Comparison of ENCODE assay signal across 23 cellular contexts in the genomic region with DNA sequence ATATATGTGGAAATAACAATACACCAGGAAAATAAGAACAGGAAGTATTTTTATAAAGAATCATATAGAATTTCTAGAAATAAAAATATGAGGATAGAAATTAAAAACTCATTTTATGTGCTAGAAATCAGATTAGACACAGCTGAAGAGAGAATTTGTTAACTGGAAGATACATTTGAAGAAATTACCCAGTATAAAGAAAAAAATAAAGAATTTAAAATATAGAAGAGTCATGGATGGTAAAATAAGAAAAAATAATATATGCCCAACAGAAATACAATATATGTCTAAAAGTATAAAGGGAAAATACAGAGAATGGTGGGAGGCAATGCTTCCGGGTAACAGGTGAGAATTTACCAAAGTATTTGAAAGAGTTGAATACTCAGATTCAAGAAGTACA.
DNase-seq lines count a peak whose midpoint lies in the region; ATAC-seq, FAIRE-seq and TF ChIP-seq lines count a peak whose summit lies in the region.
"Had no signal": no experiment of that assay in that cellular context is flagged by ENCODE, and none has a peak within 500 bp of the region (broad histone marks: within the 10 kb centered on the region; RNA-seq: fewer than 3 reads in every experiment).

No MANE protein-coding gene starts in this region.

- no peaks in the 10 kb centered on the region for H3K27me3 ChIP-seq in SK-N-SH (ENCODE audit: insufficient read depth)
- H3K27me3 ChIP-seq in iPS-20b (ENCODE audit: insufficient read depth, low read length), result no peaks in the 10 kb centered on the region
- H3K27me3 ChIP-seq: BE2C; BLaER1 treated with 17β-estradiol and CSF1 and Interleukin-3, amounts not matched to agents 10 nM and 100 nM had no signal

- POLR2A ChIA-PET in SK-N-SH (lab: Yijun Ruan, JAX), result no interaction called here

- H3K4me3 ChIP-seq in SK-N-SH (ENCODE audit: low read depth in 2 of 2, low read length in 1 of 2) (no peak overlapping the region), iPS-20b (ENCODE audit: low read length) (peak overlapping the region; percentile 11; the same call in 1 of the 2 replicates)
- H3K4me3 ChIP-seq: A549; BLaER1 treated with 17β-estradiol and CSF1 and Interleukin-3, amounts not matched to agents 10 nM and 100 nM; HAP-1 had no signal

- no peak for TF ChIP-seq CTCF in SK-N-SH (IDR thresholded peaks at IDR 0.05)

- peak; percentile 34 for FAIRE-seq in TTC549 (lab: Jason Lieb, UNC)
- FAIRE-seq: A549, D721Med, GM12892, H54 had no signal

- no peak for TF ChIP-seq EP300 in SK-N-SH (IDR thresholded peaks at IDR 0.05; ENCODE audit: borderline replicate concordance in 1 of 2, low read depth in 1 of 2, low read length in 1 of 2)

- 24% methylated on average over 1 of the region's 1 CpG for WGBS in SK-N-SH (ENCODE audit: low lambda C conversion rate)

- H3K4me2 ChIP-seq in SK-N-SH, result no peak overlapping the region
- H3K4me2 ChIP-seq: A549; BLaER1 treated with 17β-estradiol and CSF1 and Interleukin-3, amounts not matched to agents 10 nM and 100 nM had no signal

- no peak for TF ChIP-seq RAD21 in SK-N-SH (IDR thresholded peaks at IDR 0.05; ENCODE audit: low read length)

- no peaks in the 10 kb centered on the region for H3K4me1 ChIP-seq in SK-N-SH (ENCODE audit: control insufficient read depth in 1 of 2, insufficient read depth in 2 of 2, low read depth in 1 of 2, low read length in 1 of 2)
- no peaks in the 10 kb centered on the region for H3K4me1 ChIP-seq in iPS-20b (ENCODE audit: insufficient read depth, low read length)
- H3K4me1 ChIP-seq: A549; BE2C; BLaER1 treated with 17β-estradiol and CSF1 and Interleukin-3, amounts not matched to agents 10 nM and 100 nM; HAP-1 had no signal

- DNase-seq in DMS 273 (lab: John Stamatoyannopoulos, UW; ENCODE audit: unreplicated experiment) (peak; percentile 1), DMS 273 treated with DMSO at 0.1 percent for 48 hours (lab: John Stamatoyannopoulos, UW) (no peak), SK-N-SH (no peak), NCI-H2029 treated with DMSO at 0.1 percent for 48 hours (lab: John Stamatoyannopoulos, UW) (no peak)
- DNase-seq: ACHN; AML-193; BE2C; CD4-positive, alpha-beta T cell; CD8-positive, alpha-beta memory T cell; DMS153; DMS79 treated with DMSO at 0.1 percent for 48 hours; GOT3 had no signal

- H2AFZ ChIP-seq in SK-N-SH (ENCODE audit: low read depth), result no peak overlapping the region

- H3K27ac ChIP-seq in SK-N-SH (ENCODE audit: low read depth in 2 of 2, low read length in 1 of 2) (no peak overlapping the region), iPS-20b (ENCODE audit: low read length) (no peak overlapping the region)
- H3K27ac ChIP-seq: 22Rv1; A549; BLaER1 treated with 17β-estradiol and CSF1 and Interleukin-3, amounts not matched to agents 10 nM and 100 nM had no signal

- no peaks in the 10 kb centered on the region for H3K36me3 ChIP-seq in SK-N-SH (replicated peaks in 1 of 2; ENCODE audit: control insufficient read depth in 1 of 2, insufficient read depth in 2 of 2, low read length in 1 of 2)
- H3K36me3 ChIP-seq in iPS-20b (ENCODE audit: insufficient read depth, low read depth, low read length), result no peaks in the 10 kb centered on the region
- H3K36me3 ChIP-seq: BE2C; BLaER1 treated with 17β-estradiol and CSF1 and Interleukin-3, amounts not matched to agents 10 nM and 100 nM; HAP-1 had no signal

- no peaks in the 10 kb centered on the region for H3F3A ChIP-seq in SK-N-SH (replicated peaks; ENCODE audit: insufficient read depth)

- H3K79me2 ChIP-seq in SK-N-SH (ENCODE audit: insufficient read depth), result no peaks in the 10 kb centered on the region

- H3K9ac ChIP-seq in SK-N-SH, result no peak overlapping the region
- no peak overlapping the region for H3K9ac ChIP-seq in iPS-20b (ENCODE audit: low read depth, low read length)
- H3K9ac ChIP-seq: BLaER1 treated with 17β-estradiol and CSF1 and Interleukin-3, amounts not matched to agents 10 nM and 100 nM had no signal

- H3K9me2 ChIP-seq in SK-N-SH, result no peaks in the 10 kb centered on the region

- CTCF ChIA-PET in SK-N-SH (lab: Yijun Ruan, JAX), result interaction anchor here (0.5 kb wide), 1 partner anchor 46 kb away, joined by 3 read pairs; no protein-coding TSS in a partner anchor

- H3K9me3 ChIP-seq in SK-N-SH (peaks cover 19% of the 10 kb centered on the region), iPS-20b (ENCODE audit: insufficient read depth, low read depth, low read length) (peaks cover 41% of the 10 kb centered on the region)
- H3K9me3 ChIP-seq: BE2C, HAP-1 had no signal

- ATAC-seq in SK-N-SH treated with all-trans-retinoic acid at 6 μM for 48 hours, result no peak
- ATAC-seq in HG02840 (IDR thresholded peaks at IDR 0.05; ENCODE audit: low FRiP score, unreplicated experiment), result no peak
- ATAC-seq: A549 had no signal

- no peaks in the 10 kb centered on the region for H4K20me1 ChIP-seq in SK-N-SH (ENCODE audit: insufficient read depth)
- H4K20me1 ChIP-seq: BLaER1 treated with 17β-estradiol and CSF1 and Interleukin-3, amounts not matched to agents 10 nM and 100 nM had no signal

TF ChIP-seq in SK-N-SH treated with all-trans-retinoic acid at 6 μM for 48 hours, 23 proteins besides CTCF, POLR2A, EP300 and RAD21 (continues in another document):
- no peak for TF ChIP-seq GLIS3 (CRISPR knock-in tag; IDR thresholded peaks at IDR 0.05)
- TF ChIP-seq ZNF8 (CRISPR knock-in tag; IDR thresholded peaks at IDR 0.05), result no peak
- TF ChIP-seq RARB (CRISPR knock-in tag; IDR thresholded peaks at IDR 0.05), result no peak
- no peak for TF ChIP-seq CSRNP3 (CRISPR knock-in tag; IDR thresholded peaks at IDR 0.05)

TF ChIP-seq in SK-N-SH, 30 proteins besides CTCF, POLR2A, EP300 and RAD21:
- TF ChIP-seq, protein P1, sequence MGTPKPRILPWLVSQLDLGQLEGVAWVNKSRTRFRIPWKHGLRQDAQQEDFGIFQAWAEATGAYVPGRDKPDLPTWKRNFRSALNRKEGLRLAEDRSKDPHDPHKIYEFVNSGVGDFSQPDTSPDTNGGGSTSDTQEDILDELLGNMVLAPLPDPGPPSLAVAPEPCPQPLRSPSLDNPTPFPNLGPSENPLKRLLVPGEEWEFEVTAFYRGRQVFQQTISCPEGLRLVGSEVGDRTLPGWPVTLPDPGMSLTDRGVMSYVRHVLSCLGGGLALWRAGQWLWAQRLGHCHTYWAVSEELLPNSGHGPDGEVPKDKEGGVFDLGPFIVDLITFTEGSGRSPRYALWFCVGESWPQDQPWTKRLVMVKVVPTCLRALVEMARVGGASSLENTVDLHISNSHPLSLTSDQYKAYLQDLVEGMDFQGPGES (IDR thresholded peaks at IDR 0.05; ENCODE audit: low read depth, low read length), result no peak
- no peak for TF ChIP-seq GATA2 (CRISPR knock-in tag; IDR thresholded peaks at IDR 0.05)
- TF ChIP-seq, protein P2, sequence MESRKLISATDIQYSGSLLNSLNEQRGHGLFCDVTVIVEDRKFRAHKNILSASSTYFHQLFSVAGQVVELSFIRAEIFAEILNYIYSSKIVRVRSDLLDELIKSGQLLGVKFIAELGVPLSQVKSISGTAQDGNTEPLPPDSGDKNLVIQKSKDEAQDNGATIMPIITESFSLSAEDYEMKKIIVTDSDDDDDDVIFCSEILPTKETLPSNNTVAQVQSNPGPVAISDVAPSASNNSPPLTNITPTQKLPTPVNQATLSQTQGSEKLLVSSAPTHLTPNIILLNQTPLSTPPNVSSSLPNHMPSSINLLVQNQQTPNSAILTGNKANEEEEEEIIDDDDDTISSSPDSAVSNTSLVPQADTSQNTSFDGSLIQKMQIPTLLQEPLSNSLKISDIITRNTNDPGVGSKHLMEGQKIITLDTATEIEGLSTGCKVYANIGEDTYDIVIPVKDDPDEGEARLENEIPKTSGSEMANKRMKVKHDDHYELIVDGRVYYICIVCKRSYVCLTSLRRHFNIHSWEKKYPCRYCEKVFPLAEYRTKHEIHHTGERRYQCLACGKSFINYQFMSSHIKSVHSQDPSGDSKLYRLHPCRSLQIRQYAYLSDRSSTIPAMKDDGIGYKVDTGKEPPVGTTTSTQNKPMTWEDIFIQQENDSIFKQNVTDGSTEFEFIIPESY (IDR thresholded peaks at IDR 0.05; ENCODE audit: borderline replicate concordance, low read depth), result no peak
- TF ChIP-seq MEF2A (IDR thresholded peaks at IDR 0.05; ENCODE audit: borderline replicate concordance, low read depth), result no peak
- TF ChIP-seq POLR2AphosphoS5 (IDR thresholded peaks at IDR 0.05; ENCODE audit: low read depth, low read length), result no peak
